Comparison of ENCODE assay signal across 8 cellular contexts in genomic region chr11:9765320-9766101, GRCh38.
DNase-seq lines count a peak whose midpoint lies in the region; ATAC-seq and TF ChIP-seq lines count a peak whose summit lies in the region.

No MANE protein-coding gene starts in this region.

- no peaks in the 10 kb centered on the region for H3K27me3 Mint-ChIP-seq in chondrocyte (ENCODE audit: low read depth)

- H3K27ac ChIP-seq in muscle layer of duodenum (ENCODE audit: low read length), result peak overlapping the region; percentile 43

- peak overlapping the region; percentile 20 for H3K4me3 Mint-ChIP-seq in chondrocyte (ENCODE audit: unreplicated experiment)

- no peaks in the 10 kb centered on the region for H3K9me3 Mint-ChIP-seq in chondrocyte (ENCODE audit: low read depth)

- H3K27ac Mint-ChIP-seq in chondrocyte (ENCODE audit: unreplicated experiment), result peak overlapping the region; percentile 92

- TF ChIP-seq CTCF in chondrocyte (IDR thresholded peaks at IDR 0.05), result no peak

- H3K36me3 ChIP-seq in muscle layer of duodenum (ENCODE audit: control insufficient read depth in 1 of 2, insufficient read depth in 2 of 2, low read length in 2 of 2), result no peaks in the 10 kb centered on the region

- DNase-seq in AG20443 (ENCODE audit: low spot score) (peak; percentile 60), chondrocyte (ENCODE audit: low spot score) (no peak)
- DNase-seq in stimulated activated CD4-positive, alpha-beta T cell treated with anti-CD3 and anti-CD28 coated beads, Interleukin-12 subunit alpha, Interleukin-12 subunit beta, amount 100 ng/mL, for 4 hours, result no peak
- no peak for DNase-seq in activated T-cell treated with anti-CD3 and anti-CD28 coated beads, Interleukin-2, amount 50 U/mL, for 1 hour

- H3K36me3 Mint-ChIP-seq in chondrocyte (ENCODE audit: low read depth), result peaks cover 3% of the 10 kb centered on the region

- H3K4me1 ChIP-seq in muscle layer of duodenum (ENCODE audit: control insufficient read depth in 1 of 2, insufficient read depth in 2 of 2, low read length in 2 of 2), result peaks cover 4 to 13% of the 10 kb centered on the region in 2 donors

- no peaks in the 10 kb centered on the region for H3K27me3 ChIP-seq in muscle layer of duodenum (ENCODE audit: low read depth, low read length)

- ATAC-seq in HG03108 (IDR thresholded peaks at IDR 0.05; ENCODE audit: unreplicated experiment) (peak; percentile 70), GM18907 (IDR thresholded peaks at IDR 0.05; ENCODE audit: unreplicated experiment) (no peak)
- no peak for ATAC-seq in activated CD4-positive, CD25-positive, alpha-beta regulatory T cell treated with anti-CD3 and anti-CD28 coated beads, Interleukin-2, amount 50 U/mL, for 24 hours

- H3K4me1 Mint-ChIP-seq in chondrocyte (ENCODE audit: low read depth), result peaks cover 56% of the 10 kb centered on the region

- no peaks in the 10 kb centered on the region for H3K9me3 ChIP-seq in muscle layer of duodenum (ENCODE audit: control insufficient read depth in 1 of 2, low read length in 2 of 2)

- no peak overlapping the region for H3K4me3 ChIP-seq in muscle layer of duodenum (ENCODE audit: low read depth in 1 of 2, low read length in 2 of 2)
